ENCODE assay signal across 8 cellular contexts in the genomic region with DNA sequence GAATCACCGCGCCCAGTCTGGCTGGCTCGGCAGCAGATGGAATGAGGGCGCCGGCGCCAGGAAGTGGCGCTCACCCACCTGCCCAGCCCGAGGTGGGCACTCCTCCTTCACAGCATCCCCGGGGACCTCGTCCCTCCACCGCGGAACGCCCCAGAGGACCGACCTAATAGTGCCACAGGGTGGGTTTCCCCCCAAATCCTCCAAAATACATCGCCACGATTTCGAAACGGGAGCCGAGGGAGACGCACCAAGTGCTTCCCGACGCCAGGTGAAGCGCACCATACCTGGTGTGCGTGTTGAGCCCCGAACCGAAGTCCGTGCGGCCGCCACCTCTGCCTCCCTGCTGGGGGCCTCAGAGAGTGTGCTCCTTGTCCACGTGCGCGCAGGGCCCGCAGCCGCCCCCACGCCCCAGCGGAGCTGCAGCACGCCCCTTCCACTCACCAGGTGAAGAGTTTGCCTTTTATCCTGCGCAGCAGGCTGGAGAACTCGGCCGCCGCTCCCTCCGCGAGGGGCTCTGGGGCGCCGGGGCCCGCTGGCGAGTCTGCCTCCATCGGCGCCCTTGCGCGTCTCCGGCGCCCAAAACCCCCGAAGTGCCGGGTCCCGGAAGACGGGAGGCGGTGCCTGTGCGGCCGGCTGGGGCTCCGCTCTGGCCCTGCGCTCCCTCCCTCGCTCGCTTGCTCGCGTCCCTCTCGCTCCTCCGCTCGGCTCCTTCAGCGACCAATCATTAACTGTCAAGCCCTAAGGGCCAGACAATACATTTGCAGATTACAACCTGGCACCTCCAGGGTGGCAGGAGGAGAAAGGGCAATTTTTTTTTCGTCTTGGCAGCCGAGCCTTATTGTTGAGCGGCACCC. TPM values are rescaled to one million over a fixed set of nuclear protein-coding genes. Genes with fewer than 3 reads are reported as not detected.
A peak's percentile ranks its signal among the peaks of the same experiment; 100 is the strongest.
DNase-seq lines count a peak whose midpoint lies in the region; ATAC-seq, FAIRE-seq and TF ChIP-seq lines count a peak whose summit lies in the region.

A gene with protein sequence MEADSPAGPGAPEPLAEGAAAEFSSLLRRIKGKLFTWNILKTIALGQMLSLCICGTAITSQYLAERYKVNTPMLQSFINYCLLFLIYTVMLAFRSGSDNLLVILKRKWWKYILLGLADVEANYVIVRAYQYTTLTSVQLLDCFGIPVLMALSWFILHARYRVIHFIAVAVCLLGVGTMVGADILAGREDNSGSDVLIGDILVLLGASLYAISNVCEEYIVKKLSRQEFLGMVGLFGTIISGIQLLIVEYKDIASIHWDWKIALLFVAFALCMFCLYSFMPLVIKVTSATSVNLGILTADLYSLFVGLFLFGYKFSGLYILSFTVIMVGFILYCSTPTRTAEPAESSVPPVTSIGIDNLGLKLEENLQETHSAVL (minus strand): TSS at position 571 of the 854 bp plus-strand sequence. CDS start 20 bp downstream, at position 551.

- H3K4me1 ChIP-seq in adrenal gland (replicated peaks in 1 of 2) (peaks cover 7 to 17% of the 10 kb centered on the region in 2 donors), sigmoid colon (peaks cover 0 to 23% (median 13%) of the 10 kb centered on the region in 4 donors)

- TF ChIP-seq CTCF in adrenal gland (IDR thresholded peaks at IDR 0.05), result no peak
- TF ChIP-seq CTCF in sigmoid colon (IDR thresholded peaks at IDR 0.05), result no peak

- peak; percentile 63 for DNase-seq in GM12892 (ENCODE audit: insufficient read length)
- DNase-seq in NCI-H1105 treated with DMSO at 0.1 percent for 48 hours (lab: John Stamatoyannopoulos, UW), result peak; percentile 92
- DNase-seq in T follicular helper cell (ENCODE audit: low read depth), result peak; percentile 31
- DNase-seq in adrenal gland, result peak; percentile 28 to 53 (median 41)
- peak in 27 of 51 donors; percentile 6 to 57 (median 24) for DNase-seq in hypothalamus (lab: John Stamatoyannopoulos, UW)
- peak; percentile 77 for DNase-seq in sigmoid colon
- no peak for DNase-seq in H54 (ENCODE audit: insufficient read length, low spot score)

- H3K9me3 ChIP-seq in adrenal gland (replicated peaks in 1 of 3), result no peaks in the 10 kb centered on the region
- H3K9me3 ChIP-seq in sigmoid colon, result no peaks in the 10 kb centered on the region

- peak; percentile 94 for FAIRE-seq in GM12892 (lab: Jason Lieb, UNC)
- no peak for FAIRE-seq in H54 (lab: Jason Lieb, UNC)

- no peaks in the 10 kb centered on the region for H3K27me3 ChIP-seq in adrenal gland
- H3K27me3 ChIP-seq in sigmoid colon, result no peaks in the 10 kb centered on the region

- TF ChIP-seq POLR2A in GM12892 (IDR thresholded peaks at IDR 0.05; ENCODE audit: low read depth, low read length) (peak; percentile 94), adrenal gland (IDR thresholded peaks at IDR 0.05) (no peak), sigmoid colon (IDR thresholded peaks at IDR 0.05) (peak in 1 of 2 donors; percentile 12), H54 (IDR thresholded peaks at IDR 0.05; ENCODE audit: low read depth, low read length) (no peak)

- no peaks in the 10 kb centered on the region for H3K36me3 ChIP-seq in adrenal gland (replicated peaks in 1 of 2)
- H3K36me3 ChIP-seq in sigmoid colon, result no peaks in the 10 kb centered on the region

- ATAC-seq in HG02623 (IDR thresholded peaks at IDR 0.05; ENCODE audit: unreplicated experiment), result peak; percentile 89

- no peak for TF ChIP-seq EP300 in sigmoid colon (IDR thresholded peaks at IDR 0.05)

- H3K27ac ChIP-seq in adrenal gland (peak within 1 kb of the TSS in 1 of 5 donors; percentile 37), sigmoid colon (peak within 1 kb of the TSS; percentile 69 to 73 (median 72))

- H3K4me3 ChIP-seq in adrenal gland (peak within 1 kb of the TSS in 3 of 4 donors; percentile 28 to 71 (median 62)), sigmoid colon (peak within 1 kb of the TSS; percentile 53 to 70 (median 62))

- 0 to 3% (median 1%) methylated on average over 16 to 73 of the region's 73 CpGs for WGBS in adrenal gland, 4 donors
- WGBS in sigmoid colon, 2 donors, result 0 to 1% methylated on average over 73 of the region's 73 CpGs

- intact Hi-C loops in adrenal gland (cut with DNase I) (no loop called here), sigmoid colon (cut with DNase I) (no loop called here)

RNA-seq across cellular contexts. Expression of the gene that starts here (rescaled TPM):
- 19.8 TPM for polyA plus RNA-seq in GM12892 (2012; ENCODE audit: missing spikeins)
- total RNA-seq in adrenal gland (1 to 10 TPM in 7 of 8 donors, under 1 TPM in 1; 0.74 to 6.3 (median 1.7) TPM), sigmoid colon (1 to 10 TPM in 3 of 4 donors, under 1 TPM in 1; 0.83 to 9.3 (median 3.7) TPM)
- polyA plus RNA-seq in adrenal gland (1 to 10 TPM; 1.6 to 3.2 (median 1.6) TPM), sigmoid colon (10 to 100 TPM in 1 of 3 donors, 1 to 10 TPM in 2; 3.7 to 15.4 (median 6.0) TPM)
